Comparison of ENCODE assay signal across 10 cellular contexts in the genomic region with DNA sequence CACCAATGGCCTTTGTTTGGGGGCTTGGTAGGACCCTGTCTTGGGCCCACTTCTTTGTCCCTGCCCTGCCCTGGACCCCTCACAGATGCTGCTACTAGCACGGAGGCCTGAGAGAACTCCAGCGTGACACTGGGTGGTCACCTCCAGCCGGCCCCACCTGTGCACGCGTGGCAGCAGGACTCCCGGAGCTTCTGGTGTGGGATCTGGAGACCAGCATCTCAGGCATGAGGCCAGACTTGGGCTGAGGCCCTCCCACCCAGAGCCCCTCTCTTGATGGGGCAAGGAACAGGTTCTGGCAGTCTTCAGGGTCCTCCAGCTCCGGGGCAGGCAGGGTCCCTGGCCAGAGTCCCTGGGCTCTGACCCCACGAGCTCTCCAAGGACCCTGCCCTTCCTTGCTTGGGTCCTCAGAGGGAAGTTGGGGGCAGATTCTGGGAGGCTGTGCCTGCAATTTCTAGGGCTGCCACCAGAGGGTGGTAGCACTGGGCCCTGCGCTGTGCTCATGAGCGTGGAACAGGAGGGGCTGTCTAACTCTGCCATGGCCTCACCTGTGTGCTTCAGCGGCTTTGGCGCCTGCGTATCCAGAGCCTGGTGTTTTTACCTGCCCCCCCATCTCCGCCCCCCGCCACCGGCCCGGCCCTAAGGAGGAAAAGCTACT. TPM values are rescaled to one million over a fixed set of nuclear protein-coding genes. Genes with fewer than 3 reads are reported as not detected.
A peak's percentile ranks its signal among the peaks of the same experiment; 100 is the strongest.
DNase-seq lines count a peak whose midpoint lies in the region; ATAC-seq and TF ChIP-seq lines count a peak whose summit lies in the region.
"Had no signal": no experiment of that assay in that cellular context is flagged by ENCODE, and none has a peak within 500 bp of the region (broad histone marks: within the 10 kb centered on the region; RNA-seq: fewer than 3 reads in every experiment).

No MANE protein-coding gene starts in this region.

- no peak overlapping the region for H3K27ac ChIP-seq in body of pancreas

- H3K36me3 Mint-ChIP-seq in nephron (ENCODE audit: low read depth) = peaks cover 3% of the 10 kb centered on the region

- 74% methylated on average over 13 of the region's 17 CpGs; no CpG with 5 or more reads in 1 of the 2 donors for WGBS in body of pancreas, 2 donors

- H3K4me3 ChIP-seq in HFF-Myc (replicated peaks; ENCODE audit: low read depth, low read length) (no peak overlapping the region), body of pancreas (no peak overlapping the region)

- no peak overlapping the region for H3K4me3 Mint-ChIP-seq in nephron

- H3K27ac Mint-ChIP-seq in nephron = no peak overlapping the region

- peaks cover 50% of the 10 kb centered on the region for H3K27me3 Mint-ChIP-seq in nephron (ENCODE audit: low read depth)

- H3K4me1 Mint-ChIP-seq in nephron = no peaks in the 10 kb centered on the region

- H3K9me3 ChIP-seq in body of pancreas = no peaks in the 10 kb centered on the region

- H3K36me3 ChIP-seq in body of pancreas (replicated peaks in 1 of 2; ENCODE audit: insufficient read depth in 1 of 2, low read depth in 2 of 2) = no peaks in the 10 kb centered on the region

- peak; percentile 75 for TF ChIP-seq CTCF in HFF-Myc (IDR thresholded peaks at IDR 0.05; ENCODE audit: low read depth, low read length, missing control alignments)
- TF ChIP-seq CTCF in body of pancreas (IDR thresholded peaks at IDR 0.05) = peak in 6 of 7 experiments; percentile 9 to 34 (median 22)
- peak in 2 of 3 experiments; percentile 30 to 47 for TF ChIP-seq CTCF in nephron (IDR thresholded peaks at IDR 0.05; ENCODE audit: unreplicated experiment in 3 of 3)

- peaks cover 8 to 28% of the 10 kb centered on the region in 2 donors for H3K27me3 ChIP-seq in body of pancreas

- no peaks in the 10 kb centered on the region for H3K9me3 Mint-ChIP-seq in nephron
- H3K9me3 Mint-ChIP-seq: activated B cell treated with CpG ODN at 0.5 μM for 24 hours had no signal

- ATAC-seq in body of pancreas (no peak), GM19324 (IDR thresholded peaks at IDR 0.05; ENCODE audit: low FRiP score, unreplicated experiment) (no peak)

- intact Hi-C loops in body of pancreas (cut with DNase I) (no loop called here), posterior vena cava (cut with DNase I) (no loop called here)

- DNase-seq in DMS 273 (lab: John Stamatoyannopoulos, UW; ENCODE audit: unreplicated experiment) (peak; percentile 60), DMS 273 treated with DMSO at 0.1 percent for 48 hours (lab: John Stamatoyannopoulos, UW) (no peak), HFF-Myc (ENCODE audit: extremely low read depth, low read depth) (no peak), body of pancreas (no peak), SW480 (ENCODE audit: low spot score) (no peak), posterior vena cava (ENCODE audit: low spot score) (no peak)
- DNase-seq: 8988T, activated B cell treated with CpG ODN at 0.5 μM for 24 hours had no signal

- no peak for TF ChIP-seq POLR2A in body of pancreas (IDR thresholded peaks at IDR 0.05)

- peaks cover 35% of the 10 kb centered on the region for H3K4me1 ChIP-seq in body of pancreas

RNA-seq across cellular contexts. Expression of a gene that starts 3.1 kb away (rescaled TPM):
- total RNA-seq in body of pancreas (10 to 100 TPM in 1 of 2 donors, 1 to 10 TPM in 1; 7.0 to 20.8 TPM), posterior vena cava (under 1 TPM; 0.24 to 0.56 TPM)

RNA-seq across cellular contexts. Expression of a gene that starts 21.0 kb away (rescaled TPM):
- total RNA-seq in body of pancreas (10 to 100 TPM; 25.9 to 81.7 TPM), posterior vena cava (10 to 100 TPM; 68.0 to 68.4 TPM)

RNA-seq across cellular contexts. Expression of a gene that starts 21.3 kb away (rescaled TPM):
- total RNA-seq in body of pancreas = 10 to 100 TPM; 70.5 to 98.8 TPM
- total RNA-seq in posterior vena cava = 10 to 100 TPM; 40.4 to 40.7 TPM

RNA-seq across cellular contexts. Expression of a gene that starts 21.3 kb away (rescaled TPM):
- total RNA-seq in body of pancreas = 10 to 100 TPM; 38.1 to 98.2 TPM
- 10 to 100 TPM; 48.4 to 55.6 TPM for total RNA-seq in posterior vena cava

Comparison
In these comparisons a context has a peak if more than half of its experiments do, and no peak if none do; other contexts are left out.
1. CTCF ChIP-seq: peak in every context shown above with its lines; median percentile 75 in HFF-Myc; 38 in nephron; 22 in body of pancreas.
2. RNA of a gene that starts 3.1 kb away (total RNA-seq): 7.0 to 20.8 TPM in body of pancreas; 0.24 to 0.56 TPM in posterior vena cava; every median in the first group is over 4 times any median in the second.